In genomic region chr3:129599607-129600006, GRCh38 we compare ENCODE assay signal across 1 cellular context.
TF ChIP-seq lines count a peak whose summit lies in the region.

No MANE protein-coding gene starts in this region.

TF ChIP-seq in K562, 482 proteins besides CTCF, POLR2A, EP300 and RAD21 (continued from another document):
- TF ChIP-seq ARID4B (CRISPR knock-in tag; IDR thresholded peaks at IDR 0.05), result peak; percentile 24; the same call in 1 of the 2 replicates
- TF ChIP-seq ETV6 (IDR thresholded peaks at IDR 0.05; ENCODE audit: borderline replicate concordance in 1 of 2, low read depth in 2 of 2, low read length in 1 of 2), result no peak
- TF ChIP-seq ETV6 (CRISPR knock-in tag; IDR thresholded peaks at IDR 0.05; ENCODE audit: borderline replicate concordance), result no peak
- no peak for TF ChIP-seq JUND (IDR thresholded peaks at IDR 0.05; ENCODE audit: borderline replicate concordance, low read depth, low read length)
- peak; percentile 15; the same call in 1 of the 3 replicates for TF ChIP-seq JUND (tag; IDR thresholded peaks at IDR 0.05; ENCODE audit: borderline replicate concordance, low read depth, low read length)
TF ChIP-seq in K562: peak in this region for 41.
